15 cellular contexts compared by ENCODE assay signal in genomic region chr20:58864346-58864745, GRCh38. TPM values are rescaled to one million over a fixed set of nuclear protein-coding genes. Genes with fewer than 3 reads are reported as not detected.
DNase-seq lines count a peak whose midpoint lies in the region; ATAC-seq, FAIRE-seq and TF ChIP-seq lines count a peak whose summit lies in the region.
"Had no signal": no experiment of that assay in that cellular context is flagged by ENCODE, and none has a peak within 500 bp of the region (broad histone marks: within the 10 kb centered on the region; RNA-seq: fewer than 3 reads in every experiment).

No MANE protein-coding gene starts in this region.

- no peaks in the 10 kb centered on the region for H3K79me2 ChIP-seq in K562 (ENCODE audit: control insufficient read depth, insufficient read depth, low read length)

- no peak overlapping the region for H2AFZ ChIP-seq in K562 (ENCODE audit: low read depth, low read length)

- no peaks in the 10 kb centered on the region for H3K36me3 Mint-ChIP-seq in natural killer cell
- no peaks in the 10 kb centered on the region for H3K36me3 Mint-ChIP-seq in natural killer cell treated with Interleukin-12 subunit alpha and Interleukin-12 subunit beta and Interleukin-15 and Interleukin-18, amount 100 ng/mL, for 72 hours
- no peaks in the 10 kb centered on the region for H3K36me3 Mint-ChIP-seq in type B pancreatic cell

- H3K27me3 Mint-ChIP-seq in natural killer cell (ENCODE audit: low read depth in 2 of 2) (peaks cover 23 to 43% of the 10 kb centered on the region in 2 donors), type B pancreatic cell (peaks cover 10% of the 10 kb centered on the region)
- H3K27me3 Mint-ChIP-seq in natural killer cell treated with Interleukin-12 subunit alpha and Interleukin-12 subunit beta and Interleukin-15 and Interleukin-18, amount 100 ng/mL, for 72 hours: peaks cover 26 to 41% of the 10 kb centered on the region in 2 donors

- peaks cover 0 to 6% of the 10 kb centered on the region in 2 experiments; a peak in 2 of 5 replicates for H3K27me3 ChIP-seq in K562 (ENCODE audit: control insufficient read depth in 2 of 2, insufficient read depth in 2 of 2, low read length in 2 of 2)
- H3K27me3 ChIP-seq in effector memory CD4-positive, alpha-beta T cell (replicated peaks; ENCODE audit: control insufficient read depth, insufficient read depth, low read length, poor library complexity, severe bottlenecking): no peaks in the 10 kb centered on the region
- H3K27me3 ChIP-seq: adrenal gland had no signal

- no peak overlapping the region for H3K27ac ChIP-seq in K562 (ENCODE audit: extremely low read depth, low read depth, low read length)
- H3K27ac ChIP-seq in effector memory CD4-positive, alpha-beta T cell (ENCODE audit: insufficient read depth, low read length, poor library complexity, severe bottlenecking): no peak overlapping the region
- H3K27ac ChIP-seq: adrenal gland, thoracic aorta had no signal

- no peak for DNase-seq in natural killer cell
- no peak for DNase-seq in natural killer cell treated with Interleukin-12 subunit alpha and Interleukin-12 subunit beta and Interleukin-15 and Interleukin-18, amount 100 ng/mL, for 72 hours (ENCODE audit: low spot score)
- DNase-seq in LNCaP clone FGC (ENCODE audit: low read depth): no peak
- no peak for DNase-seq in K562 (ENCODE audit: extremely low read depth in 1 of 4, low spot score in 3 of 4)
- no peak for DNase-seq in type B pancreatic cell (ENCODE audit: extremely low spot score, unreplicated experiment)
- DNase-seq in effector memory CD4-positive, alpha-beta T cell: no peak
- DNase-seq in 8988T: no peak
- DNase-seq: adrenal gland, hypothalamus, midbrain, NCI-H226 had no signal

- H3K4me2 ChIP-seq in K562 (ENCODE audit: insufficient read depth, low read length): no peak overlapping the region

- TF ChIP-seq EP300 in K562 (IDR thresholded peaks at IDR 0.05; ENCODE audit: low read length): no peak

- TF ChIP-seq RAD21 in K562 (CRISPR knock-in tag; conservative IDR thresholded peaks at IDR 0.05 in 1 of 2, IDR thresholded peaks at IDR 0.05 in 1 of 2): peak in 1 of 2 experiments; percentile 53; a peak in 2 of 4 replicates

- H3K36me3 ChIP-seq in K562 (ENCODE audit: control insufficient read depth, insufficient read depth, low read length): no peaks in the 10 kb centered on the region
- H3K36me3 ChIP-seq in effector memory CD4-positive, alpha-beta T cell (ENCODE audit: control insufficient read depth, insufficient read depth, low read length): no peaks in the 10 kb centered on the region
- H3K36me3 ChIP-seq: adrenal gland, thoracic aorta had no signal

- H3K4me3 ChIP-seq in LNCaP clone FGC (ENCODE audit: low read depth, low read length) (no peak overlapping the region), K562 (no peak overlapping the region)
- no peak overlapping the region for H3K4me3 ChIP-seq in effector memory CD4-positive, alpha-beta T cell (ENCODE audit: insufficient read depth, low read depth, low read length, poor library complexity, severe bottlenecking)
- H3K4me3 ChIP-seq: adrenal gland, thoracic aorta had no signal

- TF ChIP-seq CTCF in natural killer cell (IDR thresholded peaks at IDR 0.05): peak; percentile 19
- TF ChIP-seq CTCF in LNCaP clone FGC (IDR thresholded peaks at IDR 0.05; ENCODE audit: control insufficient read depth, extremely low read depth, insufficient read depth): peak; percentile 65
- peak; percentile 35 to 37 (median 36); a peak in 3 of 6 replicates for TF ChIP-seq CTCF in K562 (IDR thresholded peaks at IDR 0.05 in 2 of 3, conservative IDR thresholded peaks at IDR 0.05 in 1 of 3; ENCODE audit: insufficient read depth in 2 of 3, low read depth in 1 of 3, low read length in 3 of 3)
- TF ChIP-seq CTCF in type B pancreatic cell (conservative IDR thresholded peaks at IDR 0.05): peak; percentile 32

- H3K27ac Mint-ChIP-seq in natural killer cell (no peak overlapping the region), type B pancreatic cell (no peak overlapping the region)
- H3K27ac Mint-ChIP-seq in natural killer cell treated with Interleukin-12 subunit alpha and Interleukin-12 subunit beta and Interleukin-15 and Interleukin-18, amount 100 ng/mL, for 72 hours: no peak overlapping the region
- H3K27ac Mint-ChIP-seq: T-helper 1 cell treated with Interleukin-12 subunit alpha and Interleukin-12 subunit beta and Interleukin-4 antibody, amounts not matched to agents 30 μg/mL and 1 μg/mL, for 36 hours had no signal

- no peaks in the 10 kb centered on the region for H4K20me1 ChIP-seq in K562 (replicated peaks; ENCODE audit: control insufficient read depth, insufficient read depth, low read length)

- H3K4me1 ChIP-seq in K562 (replicated peaks in 1 of 2; ENCODE audit: control insufficient read depth in 2 of 2, insufficient read depth in 2 of 2, low read length in 2 of 2): no peaks in the 10 kb centered on the region
- no peaks in the 10 kb centered on the region for H3K4me1 ChIP-seq in effector memory CD4-positive, alpha-beta T cell (ENCODE audit: control insufficient read depth, insufficient read depth, low read length, poor library complexity, severe bottlenecking)
- H3K4me1 ChIP-seq: adrenal gland had no signal

- CTCF ChIA-PET in K562 (lab: Yijun Ruan, JAX; ENCODE audit: low intra/inter-chr PET ratio): interaction anchor here (0.7 kb wide), 1 partner anchor 358 kb away, joined by 3 read pairs; no protein-coding TSS in a partner anchor

- no peak overlapping the region for H3K4me3 Mint-ChIP-seq in natural killer cell
- H3K4me3 Mint-ChIP-seq in natural killer cell treated with Interleukin-12 subunit alpha and Interleukin-12 subunit beta and Interleukin-15 and Interleukin-18, amount 100 ng/mL, for 72 hours: no peak overlapping the region
- no peak overlapping the region for H3K4me3 Mint-ChIP-seq in type B pancreatic cell
- H3K4me3 Mint-ChIP-seq: T-helper 1 cell treated with Interleukin-12 subunit alpha and Interleukin-12 subunit beta and Interleukin-4 antibody, amounts not matched to agents 30 μg/mL and 1 μg/mL, for 36 hours had no signal

- H3K9ac ChIP-seq in K562 (ENCODE audit: insufficient read depth in 1 of 2, low read depth in 2 of 2, low read length in 2 of 2): no peak overlapping the region

- no peak for FAIRE-seq in K562 (lab: Jason Lieb, UNC)
- FAIRE-seq: endometrium had no signal

- 0% methylated on average over 2 of the region's 2 CpGs for WGBS in K562 (ENCODE audit: insufficient coverage, low coverage, missing lambda C conversion rate)

- in situ Hi-C loops in K562 (cut with MboI): no loop called here

- no peaks in the 10 kb centered on the region for H3K9me1 ChIP-seq in K562 (ENCODE audit: control insufficient read depth, insufficient read depth, low read length)

- ATAC-seq in natural killer cell (peak in 1 of 3 donors; percentile 52), K562 (peak; percentile 47; the same call in 1 of the 3 replicates), HG03442 (IDR thresholded peaks at IDR 0.05; ENCODE audit: unreplicated experiment) (no peak)
- no peak for ATAC-seq in natural killer cell treated with Interleukin-12 subunit alpha and Interleukin-12 subunit beta and Interleukin-15 and Interleukin-18, amount 100 ng/mL, for 72 hours

- BruUV-seq in K562 (replicated peaks; lab: Mats Ljungman, UMichigan): no TSS peak

- H3K9me3 Mint-ChIP-seq in natural killer cell (no peaks in the 10 kb centered on the region), type B pancreatic cell (no peaks in the 10 kb centered on the region)
- no peaks in the 10 kb centered on the region for H3K9me3 Mint-ChIP-seq in natural killer cell treated with Interleukin-12 subunit alpha and Interleukin-12 subunit beta and Interleukin-15 and Interleukin-18, amount 100 ng/mL, for 72 hours
- H3K9me3 Mint-ChIP-seq: T-helper 1 cell treated with Interleukin-12 subunit alpha and Interleukin-12 subunit beta and Interleukin-4 antibody, amounts not matched to agents 30 μg/mL and 1 μg/mL, for 36 hours had no signal

- H3K4me1 Mint-ChIP-seq in natural killer cell: no peaks in the 10 kb centered on the region
- H3K4me1 Mint-ChIP-seq in natural killer cell treated with Interleukin-12 subunit alpha and Interleukin-12 subunit beta and Interleukin-15 and Interleukin-18, amount 100 ng/mL, for 72 hours (ENCODE audit: low read depth in 2 of 2): no peaks in the 10 kb centered on the region
- H3K4me1 Mint-ChIP-seq in type B pancreatic cell (ENCODE audit: unreplicated experiment): peaks cover 9% of the 10 kb centered on the region

- POLR2A ChIA-PET in K562 (lab: Yijun Ruan, JAX): interaction anchor here (0.6 to 1.0 kb wide), 4 partner anchors 12 to 218 kb away, joined by 3 to 4 read pairs (median 4); partner anchors contain the start of gene PRELID3B

- no peaks in the 10 kb centered on the region for H3K9me3 ChIP-seq in K562 (replicated peaks; ENCODE audit: control insufficient read depth, insufficient read depth, low read depth, low read length)
- H3K9me3 ChIP-seq in effector memory CD4-positive, alpha-beta T cell (ENCODE audit: control insufficient read depth, low read length): no peaks in the 10 kb centered on the region
- H3K9me3 ChIP-seq: adrenal gland, thoracic aorta had no signal

- intact Hi-C loops in natural killer cell (cut with micrococcal nuclease): loop anchor here (2.0 kb wide), 1 partner anchor 632 kb away; no protein-coding TSS in a partner anchor
- intact Hi-C loops in K562 (cut with micrococcal nuclease): no loop called here

- no peak for TF ChIP-seq POLR2A in K562 (conservative IDR thresholded peaks at IDR 0.05)

RNA-seq across cellular contexts. Expression of gene GNAS, which starts 11.8 kb away (rescaled TPM):
- total RNA-seq in natural killer cell: 100 to 1,000 TPM; 530 to 823 (median 582) TPM
- total RNA-seq in natural killer cell treated with Interleukin-12 subunit alpha and Interleukin-12 subunit beta and Interleukin-15 and Interleukin-18, amount 100 ng/mL, for 72 hours: 100 to 1,000 TPM; 459 to 740 TPM
- 217 and 324 TPM in 2 replicates for total RNA-seq in K562 (2011; cell fraction: chromatin; rRNA removed; ENCODE audit: low replicate concordance)
- 221 and 239 TPM in 2 replicates for total RNA-seq in K562 (2011; cell fraction: nucleolus; rRNA removed)
- 270 and 367 TPM in 2 replicates for total RNA-seq in K562 (2011; cell fraction: nucleoplasm; rRNA removed)
- total RNA-seq in K562 (2014; rRNA removed): 266 and 294 TPM in 2 replicates
- total RNA-seq in K562 (2014; rRNA removed; fragmentation: Illumina TruSeq; extraction: Trizol): 212 and 224 TPM in 2 replicates
- 216 and 220 TPM in 2 replicates for total RNA-seq in K562 (2015; rRNA removed; fragmentation: Illumina TruSeq; extraction: Trizol)
- total RNA-seq in K562 (2021): 422 and 439 TPM in 2 replicates
- 321 and 329 TPM in 2 replicates for polyA plus RNA-seq in K562 (2011; rRNA removed)
- 659 and 699 TPM in 2 replicates for polyA plus RNA-seq in K562 (2011; cell fraction: cytosol; rRNA removed)
- 480 and 564 TPM in 2 replicates for polyA plus RNA-seq in K562 (2011; cell fraction: nucleus; rRNA removed)
- 497 and 536 TPM in 2 replicates for polyA plus RNA-seq in K562 (2012)
- polyA plus RNA-seq in K562 (2014; fragmentation: Illumina TruSeq; extraction: Trizol): 648 and 649 TPM in 2 replicates
- polyA plus RNA-seq in K562 (2014; fragmentation: Nextera tagmentation; extraction: Ambion mirVana): 100 to 1,000 TPM; 128 to 129 TPM
- 343 and 398 TPM in 2 replicates for polyA plus RNA-seq in K562 (2014; rRNA removed)
- 360 and 482 TPM in 2 replicates for polyA minus RNA-seq in K562 (2011; rRNA and poly(A)+ RNA removed)
- 377 and 397 TPM in 2 replicates for polyA minus RNA-seq in K562 (2011; cell fraction: cytosol; rRNA and poly(A)+ RNA removed)
- polyA minus RNA-seq in K562 (2011; cell fraction: nucleus; rRNA and poly(A)+ RNA removed): 103 and 150 TPM in 2 replicates
- total RNA-seq in type B pancreatic cell (ENCODE audit: low replicate concordance): 1,005 and 1,406 TPM in 2 replicates

RNA-seq across cellular contexts. Expression of gene GNAS-AS1, which starts 13.6 kb away (rescaled TPM):
- total RNA-seq in natural killer cell (under 1 TPM in 2 of 3 donors, not detected in 1; 0.60 to 0.66 TPM), K562 (2014; rRNA removed) (0.73 and 2.5 TPM in 2 replicates), K562 (2014; rRNA removed; fragmentation: Illumina TruSeq; extraction: Trizol) (0.25 and 0.45 TPM in 2 replicates), K562 (2015; rRNA removed; fragmentation: Illumina TruSeq; extraction: Trizol) (0.64 and 0.69 TPM in 2 replicates), K562 (2021) (1.2 and 1.3 TPM in 2 replicates), type B pancreatic cell (ENCODE audit: low replicate concordance) (1.7 and 6.1 TPM in 2 replicates)
- 1 to 10 TPM in 1 of 2 donors, under 1 TPM in 1; 0.29 to 4.7 TPM for total RNA-seq in natural killer cell treated with Interleukin-12 subunit alpha and Interleukin-12 subunit beta and Interleukin-15 and Interleukin-18, amount 100 ng/mL, for 72 hours
- total RNA-seq in K562 (2011; cell fraction: chromatin; rRNA removed; ENCODE audit: low replicate concordance): 0.42 and 1.3 TPM in 2 replicates
- total RNA-seq in K562 (2011; cell fraction: nucleolus; rRNA removed): 0.50 and 0.79 TPM in 2 replicates
- total RNA-seq in K562 (2011; cell fraction: nucleoplasm; rRNA removed): 0.92 and 1.1 TPM in 2 replicates
- polyA plus RNA-seq in K562 (2011; rRNA removed) (0.07 TPM in 2 replicates), K562 (2014; fragmentation: Illumina TruSeq; extraction: Trizol) (0.21 and 0.90 TPM in 2 replicates), K562 (2014; fragmentation: Nextera tagmentation; extraction: Ambion mirVana) (under 1 TPM; 0.04 to 0.14 TPM), K562 (2014; rRNA removed) (1.0 and 1.8 TPM in 2 replicates)
- polyA plus RNA-seq in K562 (2011; cell fraction: cytosol; rRNA removed): not detected in 2 replicates
- 0.22 and 0.37 TPM in 2 replicates for polyA plus RNA-seq in K562 (2011; cell fraction: nucleus; rRNA removed)
- 0.91 and 1.0 TPM in 2 replicates for polyA plus RNA-seq in K562 (2012)
- not detected in 2 replicates for polyA minus RNA-seq in K562 (2011; rRNA and poly(A)+ RNA removed)
- not detected in 2 replicates for polyA minus RNA-seq in K562 (2011; cell fraction: cytosol; rRNA and poly(A)+ RNA removed)
- polyA minus RNA-seq in K562 (2011; cell fraction: nucleus; rRNA and poly(A)+ RNA removed): not detected in 2 replicates
